ENCODE assay signal across 9 cellular contexts in genomic region chr2:204325468-204325867, GRCh38.
DNase-seq lines count a peak whose midpoint lies in the region; ATAC-seq, FAIRE-seq and TF ChIP-seq lines count a peak whose summit lies in the region.
"Had no signal": no experiment of that assay in that cellular context is flagged by ENCODE, and none has a peak within 500 bp of the region (broad histone marks: within the 10 kb centered on the region; RNA-seq: fewer than 3 reads in every experiment).

No MANE protein-coding gene starts in this region.

- H4K20me1 ChIP-seq in endothelial cell of umbilical vein (replicated peaks; ENCODE audit: control insufficient read depth, extremely low read depth, insufficient read depth, low read length) = no peaks in the 10 kb centered on the region

- no peak overlapping the region for H3K9ac ChIP-seq in endothelial cell of umbilical vein (replicated peaks; ENCODE audit: extremely low read depth, insufficient read depth, low read length)

- ATAC-seq in activated CD8-positive, alpha-beta T cell treated with anti-CD3 and anti-CD28 coated beads for 36 hours = peak; percentile 77
- peak; percentile 64 for ATAC-seq in stimulated activated naive CD8-positive, alpha-beta T cell treated with anti-CD3 and anti-CD28 coated beads, Interleukin-15, Interleukin-2, amounts not matched to agents 100 U/mL and 50 U/mL, for 24 hours

- DNase-seq in D341Med (ENCODE audit: low spot score) (peak; percentile 68), GM20000 (ENCODE audit: low spot score) (peak; percentile 58), HPDE6-E6E7 (ENCODE audit: extremely low spot score) (peak; percentile 17), NCI-H774 (lab: John Stamatoyannopoulos, UW) (peak; percentile 57), endothelial cell of umbilical vein (ENCODE audit: low read depth, low spot score) (peak; percentile 89), mucosa of gallbladder (ENCODE audit: low spot score) (peak; percentile 60)
- peak; percentile 64 for DNase-seq in activated CD8-positive, alpha-beta T cell treated with anti-CD3 and anti-CD28 coated beads for 36 hours
- peak; percentile 44 for DNase-seq in stimulated activated naive CD8-positive, alpha-beta T cell treated with anti-CD3 and anti-CD28 coated beads, Interleukin-15, Interleukin-2, amounts not matched to agents 100 U/mL and 50 U/mL, for 24 hours

- peaks cover 7% of the 10 kb centered on the region for H3K27me3 Mint-ChIP-seq in activated CD8-positive, alpha-beta T cell treated with anti-CD3 and anti-CD28 coated beads for 36 hours

- H3K36me3 ChIP-seq in endothelial cell of umbilical vein (ENCODE audit: control insufficient read depth in 2 of 2, extremely low read depth in 1 of 2, insufficient read depth in 2 of 2, low read length in 2 of 2) = no peaks in the 10 kb centered on the region

- peak; percentile 77 for FAIRE-seq in endothelial cell of umbilical vein (lab: Jason Lieb, UNC)

- H3K4me3 Mint-ChIP-seq in activated CD8-positive, alpha-beta T cell treated with anti-CD3 and anti-CD28 coated beads for 36 hours = no peak overlapping the region
- H3K4me3 Mint-ChIP-seq: activated naive CD8-positive, alpha-beta T cell had no signal

- no TSS peak for BruUV-seq in endothelial cell of umbilical vein (replicated peaks; lab: Mats Ljungman, UMichigan)

- H3K79me2 ChIP-seq in endothelial cell of umbilical vein (ENCODE audit: control insufficient read depth, insufficient read depth, low read length) = no peaks in the 10 kb centered on the region

- H3K4me3 ChIP-seq in endothelial cell of umbilical vein (replicated peaks in 1 of 3; ENCODE audit: insufficient read depth in 1 of 3, low read depth in 1 of 3, low read length in 3 of 3) = no peak overlapping the region

- no peak overlapping the region for H3K4me2 ChIP-seq in endothelial cell of umbilical vein (ENCODE audit: insufficient read depth, low read length)

- peaks cover 19% of the 10 kb centered on the region for H3K4me1 ChIP-seq in endothelial cell of umbilical vein (ENCODE audit: control insufficient read depth, extremely low read depth, insufficient read depth, low read length)

- H3K4me1 Mint-ChIP-seq in activated CD8-positive, alpha-beta T cell treated with anti-CD3 and anti-CD28 coated beads for 36 hours (ENCODE audit: low read depth) = peaks cover 2% of the 10 kb centered on the region

- POLR2A ChIA-PET in activated CD8-positive, alpha-beta T cell treated with anti-CD3 and anti-CD28 coated beads for 36 hours (lab: Charles Lee) = no interaction called here
- POLR2A ChIA-PET in endothelial cell of umbilical vein (lab: Charles Lee) = no interaction called here

- dilution Hi-C loops in endothelial cell of umbilical vein (cut with MboI; ENCODE audit: extremely low pct_ligation_motif_present, low sequenced_read_pairs) = no loop called here

- TF ChIP-seq CTCF in GM20000 (IDR thresholded peaks at IDR 0.05; ENCODE audit: extremely low read depth, missing control alignments) (peak; percentile 48), endothelial cell of umbilical vein (IDR thresholded peaks at IDR 0.05; ENCODE audit: extremely low read depth in 1 of 2, insufficient read depth in 1 of 2, low read depth in 1 of 2, low read length in 2 of 2) (peak; percentile 61 to 68)
- TF ChIP-seq CTCF in activated CD8-positive, alpha-beta T cell treated with anti-CD3 and anti-CD28 coated beads for 36 hours (IDR thresholded peaks at IDR 0.05) = peak; percentile 90

- CTCF ChIA-PET in activated CD8-positive, alpha-beta T cell treated with anti-CD3 and anti-CD28 coated beads for 36 hours (lab: Charles Lee) = interaction anchor here (1.0 kb wide), 1 partner anchor 367 kb away, joined by 3 read pairs; no protein-coding TSS in a partner anchor
- CTCF ChIA-PET in endothelial cell of umbilical vein (lab: Charles Lee) = interaction anchor here (1.9 to 2.7 kb wide), 2 partner anchors 215 to 1350 kb away, joined by 5 to 20 read pairs; no protein-coding TSS in a partner anchor

- no peak for TF ChIP-seq POLR2A in endothelial cell of umbilical vein (IDR thresholded peaks at IDR 0.05; ENCODE audit: low read depth, low read length)

- H3K9me3 ChIP-seq in endothelial cell of umbilical vein (replicated peaks; ENCODE audit: control insufficient read depth, insufficient read depth, low read length) = no peaks in the 10 kb centered on the region

- intact Hi-C loops in activated CD8-positive, alpha-beta T cell treated with anti-CD3 and anti-CD28 coated beads for 36 hours (cut with micrococcal nuclease) = loop anchor here (5.0 to 10.0 kb wide), 3 partner anchors 181 to 1352 kb away; no protein-coding TSS in a partner anchor
- intact Hi-C loops in endothelial cell of umbilical vein (cut with micrococcal nuclease) = loop anchor here (1.0 to 10.0 kb wide), 11 partner anchors 65 to 1599 kb away; no protein-coding TSS in a partner anchor

- no peaks in the 10 kb centered on the region for H3K9me3 Mint-ChIP-seq in activated CD8-positive, alpha-beta T cell treated with anti-CD3 and anti-CD28 coated beads for 36 hours

- H3K36me3 Mint-ChIP-seq in activated CD8-positive, alpha-beta T cell treated with anti-CD3 and anti-CD28 coated beads for 36 hours (ENCODE audit: low read depth) = no peaks in the 10 kb centered on the region
- H3K36me3 Mint-ChIP-seq: activated naive CD8-positive, alpha-beta T cell had no signal

- H3K27ac ChIP-seq in endothelial cell of umbilical vein (ENCODE audit: insufficient read depth, low read depth, low read length) = no peak overlapping the region

- H3K27me3 ChIP-seq in endothelial cell of umbilical vein (ENCODE audit: control insufficient read depth in 2 of 2, insufficient read depth in 2 of 2, low read length in 2 of 2) = no peaks in the 10 kb centered on the region

- H3K9me1 ChIP-seq in endothelial cell of umbilical vein (replicated peaks; ENCODE audit: control insufficient read depth, extremely low read depth, insufficient read depth, low read length) = no peaks in the 10 kb centered on the region

- no peak overlapping the region for H3K27ac Mint-ChIP-seq in activated CD8-positive, alpha-beta T cell treated with anti-CD3 and anti-CD28 coated beads for 36 hours
- H3K27ac Mint-ChIP-seq: activated naive CD8-positive, alpha-beta T cell had no signal

- H2AFZ ChIP-seq in endothelial cell of umbilical vein (ENCODE audit: low read depth, low read length) = no peak overlapping the region

TF ChIP-seq in endothelial cell of umbilical vein, 7 proteins besides CTCF, POLR2A, EP300 and RAD21:
- TF ChIP-seq FOS (IDR thresholded peaks at IDR 0.05; ENCODE audit: borderline replicate concordance, insufficient read depth, low read length) (no peak), POLR2AphosphoS5 (IDR thresholded peaks at IDR 0.05; ENCODE audit: insufficient read depth, low read depth, low read length) (no peak), EZH2 (IDR thresholded peaks at IDR 0.05; ENCODE audit: borderline replicate concordance, low read depth, low read length, severe bottlenecking) (no peak), MAX (IDR thresholded peaks at IDR 0.05; ENCODE audit: insufficient read depth, insufficient read length) (no peak), MYC (IDR thresholded peaks at IDR 0.05; ENCODE audit: low read depth, low read length) (no peak), JUN (IDR thresholded peaks at IDR 0.05; ENCODE audit: borderline replicate concordance, insufficient read depth, insufficient read length, low read depth) (no peak), GATA2 (IDR thresholded peaks at IDR 0.05; ENCODE audit: insufficient read depth, insufficient read length, low read depth, low read length) (no peak)

Comparison
In these comparisons a context has a peak if more than half of its experiments do, and no peak if none do; other contexts are left out.
1. DNase-seq: peak in every context shown above with its lines; median percentile 89 in endothelial cell of umbilical vein; 68 in D341Med; 64 in activated CD8-positive, alpha-beta T cell treated with anti-CD3 and anti-CD28 coated beads for 36 hours; 60 in mucosa of gallbladder; 58 in GM20000; 57 in NCI-H774; 44 in stimulated activated naive CD8-positive, alpha-beta T cell treated with anti-CD3 and anti-CD28 coated beads, Interleukin-15, Interleukin-2, amounts not matched to agents 100 U/mL and 50 U/mL, for 24 hours; 17 in HPDE6-E6E7.